Comparison of ENCODE assay signal across 8 cellular contexts in genomic region chr12:104294158-104294844, GRCh38. TPM values are rescaled to one million over a fixed set of nuclear protein-coding genes. Genes with fewer than 3 reads are reported as not detected.
DNase-seq lines count a peak whose midpoint lies in the region; TF ChIP-seq lines count a peak whose summit lies in the region.
"Not testable (repeated sequence)": the region's sequence is repeated elsewhere in the genome, so short reads cannot be mapped to it uniquely, and the experiment has no call there.

No MANE protein-coding gene starts in this region.

- H3K4me1 ChIP-seq in Loucy (ENCODE audit: insufficient read depth, low read length, poor library complexity, severe bottlenecking) (peaks cover 22% of the 10 kb centered on the region), esophagus muscularis mucosa (peaks cover 54 to 100% (median 95%) of the 10 kb centered on the region in 4 donors), liver (ENCODE audit: control insufficient read depth in 4 of 4, insufficient read depth in 4 of 4, low read length in 3 of 4) (peaks cover 0 to 15% (median 4%) of the 10 kb centered on the region in 4 donors)
- H3K4me1 ChIP-seq in smooth muscle cell (ENCODE audit: low read depth), result not testable (repeated sequence)

- intact Hi-C loops in esophagus muscularis mucosa (cut with DNase I), result loop anchor here (5.0 kb wide), 1 partner anchor 63 kb away; no protein-coding TSS in a partner anchor

- peak; percentile 9 to 34 for TF ChIP-seq RAD21 in liver (IDR thresholded peaks at IDR 0.05)

- not testable (repeated sequence) for H3F3A ChIP-seq in Loucy (ENCODE audit: low read depth); smooth muscle cell (ENCODE audit: low read depth)

- peak; percentile 29 for TF ChIP-seq CTCF in AG09319 (IDR thresholded peaks at IDR 0.05; ENCODE audit: low read depth, low read length)
- TF ChIP-seq CTCF in GM10266 (IDR thresholded peaks at IDR 0.05; ENCODE audit: control insufficient read depth, insufficient read depth, low read depth, missing control alignments), result peak; percentile 35
- peak; percentile 39 for TF ChIP-seq CTCF in Loucy (conservative IDR thresholded peaks at IDR 0.05; ENCODE audit: low read length)
- peak in 1 of 3 experiments; percentile 34 for TF ChIP-seq CTCF in esophagus muscularis mucosa (IDR thresholded peaks at IDR 0.05)
- peak; percentile 3 for TF ChIP-seq CTCF in liver (IDR thresholded peaks at IDR 0.05; ENCODE audit: low read depth, low read length, missing input control)
- TF ChIP-seq CTCF in smooth muscle cell (IDR thresholded peaks at IDR 0.05; ENCODE audit: borderline replicate concordance, insufficient read depth, poor library complexity, severe bottlenecking), result peak; percentile 31

- not testable (repeated sequence) for H3K9ac ChIP-seq in Loucy (ENCODE audit: low read depth, low read length, poor library complexity, severe bottlenecking); liver (ENCODE audit: low read depth in 1 of 2, low read length in 2 of 2); smooth muscle cell (ENCODE audit: low read depth)

- H3K4me3 ChIP-seq in Loucy (ENCODE audit: low read length, poor library complexity, severe bottlenecking); esophagus muscularis mucosa; liver (ENCODE audit: low read depth in 1 of 3, low read length in 3 of 3); smooth muscle cell: not testable (repeated sequence)

- not testable (repeated sequence) for TF ChIP-seq EP300 in esophagus muscularis mucosa (IDR thresholded peaks at IDR 0.05)

- TF ChIP-seq POLR2A in esophagus muscularis mucosa (IDR thresholded peaks at IDR 0.05; ENCODE audit: low read depth), result not testable (repeated sequence)

- H3K27me3 ChIP-seq in Loucy (ENCODE audit: insufficient read depth, low read length, poor library complexity, severe bottlenecking); esophagus muscularis mucosa; liver (ENCODE audit: control insufficient read depth in 4 of 4, insufficient read depth in 4 of 4, low read length in 3 of 4); smooth muscle cell (ENCODE audit: low read depth): not testable (repeated sequence)

- not testable (repeated sequence) for H3K9me2 ChIP-seq in Loucy (replicated peaks; ENCODE audit: low read depth, low read length)

- H2AFZ ChIP-seq in Loucy (ENCODE audit: low read length); smooth muscle cell (ENCODE audit: low read depth): not testable (repeated sequence)

- peak overlapping the region; percentile 6 to 58 (median 34) for H3K27ac ChIP-seq in esophagus muscularis mucosa (replicated peaks in 1 of 4)
- not testable (repeated sequence) for H3K27ac ChIP-seq in liver (ENCODE audit: low read depth in 1 of 2, low read length in 2 of 2); smooth muscle cell (ENCODE audit: low read depth)

- 80% methylated on average over 3 of the region's 17 CpGs for whole genome bisulfite sequencing in esophagus muscularis mucosa
- 90% methylated on average over 16 of the region's 17 CpGs for whole genome bisulfite sequencing in liver
- 65% methylated on average over 16 of the region's 17 CpGs for WGBS in smooth muscle cell (ENCODE audit: low lambda C conversion rate)

- H4K20me1 ChIP-seq in Loucy (ENCODE audit: insufficient read depth, low read length, poor library complexity, severe bottlenecking) (peaks cover 82% of the 10 kb centered on the region), smooth muscle cell (ENCODE audit: low read depth) (peaks cover 89% of the 10 kb centered on the region)

- peaks cover 90% of the 10 kb centered on the region for H3K79me2 ChIP-seq in Loucy (ENCODE audit: insufficient read depth, low read length)
- H3K79me2 ChIP-seq in smooth muscle cell (ENCODE audit: low read depth), result peaks cover 90% of the 10 kb centered on the region

- not testable (repeated sequence) for H3K9me3 ChIP-seq in Loucy (ENCODE audit: insufficient read depth, low read depth, low read length); esophagus muscularis mucosa; liver (ENCODE audit: control insufficient read depth in 4 of 4, low read length in 3 of 4); smooth muscle cell (replicated peaks; ENCODE audit: low read depth)

- H3K36me3 ChIP-seq in Loucy (ENCODE audit: insufficient read depth, low read length), result peaks cover 39% of the 10 kb centered on the region; the same call in 1 of the 2 replicates
- H3K36me3 ChIP-seq in esophagus muscularis mucosa, result peaks cover 19 to 98% (median 63%) of the 10 kb centered on the region in 4 donors
- peaks cover 8 to 24% (median 11%) of the 10 kb centered on the region in 4 donors for H3K36me3 ChIP-seq in liver (ENCODE audit: control insufficient read depth in 4 of 4, insufficient read depth in 3 of 4, low read depth in 1 of 4, low read length in 3 of 4)
- not testable (repeated sequence) for H3K36me3 ChIP-seq in smooth muscle cell (ENCODE audit: low read depth)

- DNase-seq in AG09319 (ENCODE audit: extremely low read depth, low read depth); GM10266 (ENCODE audit: extremely low spot score); esophagus muscularis mucosa (ENCODE audit: extremely low spot score); smooth muscle cell (lab: John Stamatoyannopoulos, UW; ENCODE audit: unreplicated experiment): not testable (repeated sequence)
- DNase-seq in RPMI8226 (peak; percentile 31), amniotic epithelial cell (ENCODE audit: low read depth) (peak; percentile 44)

- peak overlapping the region; percentile 14 for H3K4me2 ChIP-seq in Loucy (ENCODE audit: low read depth, low read length, poor library complexity, severe bottlenecking)
- not testable (repeated sequence) for H3K4me2 ChIP-seq in smooth muscle cell

RNA-seq across cellular contexts. Expression of gene EID3, which starts 9.2 kb away (rescaled TPM):
- total RNA-seq in esophagus muscularis mucosa (10 to 100 TPM in 3 of 4 donors, 1 to 10 TPM in 1; 7.6 to 19.5 (median 12.1) TPM), liver (1 to 10 TPM; 1.9 to 6.4 TPM), smooth muscle cell (2.5 and 4.0 TPM in 2 replicates)
- polyA plus RNA-seq in liver (under 1 TPM; 0.17 to 0.46 TPM), smooth muscle cell (1.1 and 1.5 TPM in 2 replicates)
